In genomic region chr11:67376873-67377808, GRCh38 we compare ENCODE assay signal across 2 cellular contexts.
TF ChIP-seq lines count a peak whose summit lies in the region.

No MANE protein-coding gene starts in this region.

TF ChIP-seq in SK-N-SH, 30 proteins besides CTCF, POLR2A, EP300 and RAD21:
- TF ChIP-seq REST (IDR thresholded peaks at IDR 0.05; ENCODE audit: low read depth, low read length): no peak
- no peak for TF ChIP-seq FOXM1 (IDR thresholded peaks at IDR 0.05; ENCODE audit: low read depth)
- TF ChIP-seq NFIC (IDR thresholded peaks at IDR 0.05; ENCODE audit: borderline replicate concordance): peak; percentile 16; the same call in 1 of the 2 replicates
- no peak for TF ChIP-seq SMC3 (IDR thresholded peaks at IDR 0.05; ENCODE audit: low read depth, low read length)

TF ChIP-seq in SK-N-SH treated with all-trans-retinoic acid at 6 μM for 48 hours, 23 proteins besides CTCF, POLR2A, EP300 and RAD21 (continued from another document):
- no peak for TF ChIP-seq ISL1 (CRISPR knock-in tag; IDR thresholded peaks at IDR 0.05)
- TF ChIP-seq ARNTL (CRISPR knock-in tag; IDR thresholded peaks at IDR 0.05; ENCODE audit: borderline replicate concordance, low read depth): no peak
- no peak for TF ChIP-seq ESRRG (CRISPR knock-in tag; IDR thresholded peaks at IDR 0.05)
- TF ChIP-seq ZNF8 (CRISPR knock-in tag; IDR thresholded peaks at IDR 0.05): no peak
- no peak for TF ChIP-seq TSHZ2 (CRISPR knock-in tag; IDR thresholded peaks at IDR 0.05)
- no peak for TF ChIP-seq TOX (CRISPR knock-in tag; IDR thresholded peaks at IDR 0.05; ENCODE audit: borderline replicate concordance)
- TF ChIP-seq CSDC2 (CRISPR knock-in tag; IDR thresholded peaks at IDR 0.05): no peak
TF ChIP-seq in SK-N-SH treated with all-trans-retinoic acid at 6 μM for 48 hours: peak in this region for 0.
